ENCODE assay signal across 10 cellular contexts in the genomic region with DNA sequence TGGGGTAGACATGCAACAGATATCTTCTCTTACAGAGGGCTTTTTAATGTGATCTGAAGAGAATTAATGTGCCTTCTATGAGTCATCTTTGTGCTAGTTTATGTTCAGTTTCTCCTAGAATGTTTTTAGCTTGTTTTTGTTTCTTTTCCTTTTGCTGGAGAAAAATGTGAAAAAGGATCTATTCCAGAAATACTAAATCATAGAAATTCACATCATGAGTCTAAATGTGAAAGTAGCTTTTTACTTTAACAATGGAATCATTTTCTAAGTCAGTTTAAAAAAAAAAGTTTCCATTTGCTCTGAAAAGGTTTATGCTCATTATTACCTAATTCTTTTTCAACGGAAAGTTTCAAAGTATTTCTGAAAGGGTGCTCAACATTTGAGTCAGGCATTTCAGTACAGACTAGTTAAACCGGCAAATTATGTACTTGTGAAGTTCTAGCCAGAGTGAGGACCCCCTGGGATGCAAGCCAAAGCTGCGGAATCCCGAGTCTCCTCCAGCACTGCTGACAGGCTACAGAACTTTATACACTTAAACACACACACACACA.
A peak's percentile ranks its signal among the peaks of the same experiment; 100 is the strongest.
DNase-seq lines count a peak whose midpoint lies in the region; ATAC-seq and TF ChIP-seq lines count a peak whose summit lies in the region.
"Had no signal": no experiment of that assay in that cellular context is flagged by ENCODE, and none has a peak within 500 bp of the region (broad histone marks: within the 10 kb centered on the region; RNA-seq: fewer than 3 reads in every experiment).

No MANE protein-coding gene starts in this region.

- TF ChIP-seq POLR2A in adrenal gland (IDR thresholded peaks at IDR 0.05): no peak

- 12 to 28% (median 23%) methylated on average over 4 of the region's 4 CpGs for WGBS in adrenal gland, 4 donors

- H3K4me1 Mint-ChIP-seq in activated CD4-positive, alpha-beta T cell treated with anti-CD3 and anti-CD28 coated beads, Interleukin-2, amount 10 ng/mL, durations not matched to agents 24 days and 14 days: peaks cover 40% of the 10 kb centered on the region
- H3K4me1 Mint-ChIP-seq in CD4-positive, alpha-beta memory T cell: peaks cover 0 to 22% (median 5%) of the 10 kb centered on the region in 4 donors

- H3K9me3 Mint-ChIP-seq in activated CD4-positive, alpha-beta T cell treated with anti-CD3 and anti-CD28 coated beads, Interleukin-2, amount 10 ng/mL, durations not matched to agents 24 days and 14 days: no peaks in the 10 kb centered on the region
- no peaks in the 10 kb centered on the region for H3K9me3 Mint-ChIP-seq in CD4-positive, alpha-beta memory T cell
- H3K9me3 Mint-ChIP-seq: activated naive CD8-positive, alpha-beta T cell treated with anti-CD3 and anti-CD28 coated beads, Interleukin-2, amount 10 ng/mL, durations not matched to agents 7 days and 5 days had no signal

- no peak for DNase-seq in activated CD4-positive, alpha-beta T cell treated with anti-CD3 and anti-CD28 coated beads, Interleukin-2, amount 10 ng/mL, durations not matched to agents 24 days and 14 days
- no peak for DNase-seq in activated CD4-positive, alpha-beta T cell treated with anti-CD3 and anti-CD28 coated beads, Interleukin-2, amount 50 U/mL, for 4 hours
- DNase-seq in adrenal gland (no peak), islet precursor cell (peak; percentile 26), thoracic aorta (ENCODE audit: low spot score) (no peak), HT-29 (ENCODE audit: low spot score) (no peak), D341Med (ENCODE audit: low spot score) (no peak)
- no peak for DNase-seq in CD4-positive, alpha-beta memory T cell
- DNase-seq: activated naive CD8-positive, alpha-beta T cell treated with anti-CD3 and anti-CD28 coated beads, Interleukin-2, amount 10 ng/mL, durations not matched to agents 7 days and 5 days had no signal

- no peak for ATAC-seq in thoracic aorta (ENCODE audit: insufficient number of reproducible peaks, low FRiP score, low read depth)

- no peaks in the 10 kb centered on the region for H3K9me3 ChIP-seq in adrenal gland (replicated peaks in 1 of 3)
- H3K9me3 ChIP-seq in thoracic aorta: no peaks in the 10 kb centered on the region
- H3K9me3 ChIP-seq in CD4-positive, alpha-beta memory T cell (ENCODE audit: control insufficient read depth in 1 of 2, low read length in 2 of 2): no peaks in the 10 kb centered on the region
- H3K9me3 ChIP-seq: esophagus muscularis mucosa had no signal

- TF ChIP-seq CTCF in adrenal gland (IDR thresholded peaks at IDR 0.05) (no peak), thoracic aorta (IDR thresholded peaks at IDR 0.05) (no peak)

- H3K36me3 Mint-ChIP-seq in activated CD4-positive, alpha-beta T cell treated with anti-CD3 and anti-CD28 coated beads, Interleukin-2, amount 10 ng/mL, durations not matched to agents 24 days and 14 days (ENCODE audit: low read depth): no peaks in the 10 kb centered on the region
- H3K36me3 Mint-ChIP-seq in CD4-positive, alpha-beta memory T cell: no peaks in the 10 kb centered on the region

- CTCF ChIA-PET in CD4-positive, alpha-beta memory T cell (lab: Charles Lee; ENCODE audit: partially characterized antibody): no interaction called here

- peaks cover 6 to 16% of the 10 kb centered on the region in 2 donors for H3K4me1 ChIP-seq in adrenal gland (replicated peaks in 1 of 2)
- no peaks in the 10 kb centered on the region for H3K4me1 ChIP-seq in thoracic aorta (ENCODE audit: control insufficient read depth in 1 of 2, low read depth in 2 of 2)
- H3K4me1 ChIP-seq in CD4-positive, alpha-beta memory T cell (ENCODE audit: insufficient read depth, low read length): peaks cover 5% of the 10 kb centered on the region

- H3K27me3 Mint-ChIP-seq in activated CD4-positive, alpha-beta T cell treated with anti-CD3 and anti-CD28 coated beads, Interleukin-2, amount 10 ng/mL, durations not matched to agents 24 days and 14 days: no peaks in the 10 kb centered on the region
- H3K27me3 Mint-ChIP-seq in CD4-positive, alpha-beta memory T cell: no peaks in the 10 kb centered on the region
- H3K27me3 Mint-ChIP-seq: activated naive CD8-positive, alpha-beta T cell treated with anti-CD3 and anti-CD28 coated beads, Interleukin-2, amount 10 ng/mL, durations not matched to agents 7 days and 5 days had no signal

- peak overlapping the region in 3 of 5 donors; percentile 45 to 75 (median 61) for H3K27ac ChIP-seq in adrenal gland
- no peak overlapping the region for H3K27ac ChIP-seq in thoracic aorta
- no peak overlapping the region for H3K27ac ChIP-seq in CD4-positive, alpha-beta memory T cell (ENCODE audit: low read depth, low read length)

- POLR2A ChIA-PET in CD4-positive, alpha-beta memory T cell (lab: Charles Lee; ENCODE audit: partially characterized antibody): interaction anchor here (1.1 to 1.5 kb wide), 2 partner anchors 20 to 37 kb away, joined by 3 to 6 read pairs; no protein-coding TSS in a partner anchor

- H3K27me3 ChIP-seq in adrenal gland (no peaks in the 10 kb centered on the region), thoracic aorta (replicated peaks; ENCODE audit: insufficient read depth) (no peaks in the 10 kb centered on the region)
- no peaks in the 10 kb centered on the region for H3K27me3 ChIP-seq in CD4-positive, alpha-beta memory T cell (ENCODE audit: insufficient read depth, low read length)
- H3K27me3 ChIP-seq: esophagus muscularis mucosa had no signal

- intact Hi-C loops in activated CD4-positive, alpha-beta T cell treated with anti-CD3 and anti-CD28 coated beads, Interleukin-2, amount 10 ng/mL, durations not matched to agents 24 days and 14 days (cut with micrococcal nuclease): loop anchor here (1.0 to 5.0 kb wide), 4 partner anchors 41 to 279 kb away; a partner anchor contains a TSS
- intact Hi-C loops in adrenal gland (cut with DNase I): no loop called here
- intact Hi-C loops in CD4-positive, alpha-beta memory T cell (cut with micrococcal nuclease): no loop called here

- H3K36me3 ChIP-seq in adrenal gland (replicated peaks in 1 of 2) (no peaks in the 10 kb centered on the region), thoracic aorta (no peaks in the 10 kb centered on the region)
- no peaks in the 10 kb centered on the region for H3K36me3 ChIP-seq in CD4-positive, alpha-beta memory T cell (ENCODE audit: insufficient read depth, low read length)
- H3K36me3 ChIP-seq: esophagus muscularis mucosa had no signal

- peak overlapping the region in 1 of 4 donors; percentile 25 for H3K4me3 ChIP-seq in adrenal gland
- peak overlapping the region; percentile 30 for H3K4me3 ChIP-seq in thoracic aorta
- no peak overlapping the region for H3K4me3 ChIP-seq in CD4-positive, alpha-beta memory T cell (ENCODE audit: low read length in 2 of 2)

- H3K4me3 Mint-ChIP-seq in activated CD4-positive, alpha-beta T cell treated with anti-CD3 and anti-CD28 coated beads, Interleukin-2, amount 10 ng/mL, durations not matched to agents 24 days and 14 days: peak overlapping the region; percentile 6
- peak overlapping the region in 3 of 8 donors; percentile 6 to 63 (median 26) for H3K4me3 Mint-ChIP-seq in CD4-positive, alpha-beta memory T cell
- H3K4me3 Mint-ChIP-seq: activated naive CD8-positive, alpha-beta T cell treated with anti-CD3 and anti-CD28 coated beads, Interleukin-2, amount 10 ng/mL, durations not matched to agents 7 days and 5 days had no signal

- peak overlapping the region; percentile 82 for H3K27ac Mint-ChIP-seq in activated CD4-positive, alpha-beta T cell treated with anti-CD3 and anti-CD28 coated beads, Interleukin-2, amount 10 ng/mL, durations not matched to agents 24 days and 14 days
- peak overlapping the region in 2 of 7 donors; percentile 4 to 33 for H3K27ac Mint-ChIP-seq in CD4-positive, alpha-beta memory T cell
- H3K27ac Mint-ChIP-seq: activated naive CD8-positive, alpha-beta T cell treated with anti-CD3 and anti-CD28 coated beads, Interleukin-2, amount 10 ng/mL, durations not matched to agents 7 days and 5 days had no signal

Comparison
In these comparisons a context has a peak if more than half of its experiments do, and no peak if none do; other contexts are left out.
1. H3K27ac ChIP-seq: peak in adrenal gland (3 of 5); none in thoracic aorta (0 of 2) and CD4-positive, alpha-beta memory T cell (single experiment).